Comparison of ENCODE assay signal across 16 cellular contexts in the genomic region with DNA sequence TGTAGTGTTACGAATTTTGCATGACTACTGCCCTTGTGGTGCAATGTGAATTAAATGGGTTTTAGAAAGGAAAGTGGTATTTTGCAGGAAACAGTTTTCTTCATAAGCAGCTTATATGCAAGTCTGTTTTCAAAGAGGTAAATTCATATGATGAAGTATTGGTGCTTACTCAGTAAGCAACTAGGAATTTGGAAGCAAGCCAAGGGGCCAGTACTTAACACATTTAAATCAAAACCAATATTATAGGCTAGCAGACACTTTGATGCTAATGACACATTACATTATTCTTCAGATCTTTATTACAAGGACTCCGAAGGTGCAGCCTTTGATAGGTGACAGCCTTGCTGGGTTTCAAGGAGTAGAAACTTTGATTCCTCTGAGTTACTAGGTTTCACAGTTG. TPM values are rescaled to one million over a fixed set of nuclear protein-coding genes. Genes with fewer than 3 reads are reported as not detected.
DNase-seq lines count a peak whose midpoint lies in the region; ATAC-seq and TF ChIP-seq lines count a peak whose summit lies in the region.
"Had no signal": no experiment of that assay in that cellular context is flagged by ENCODE, and none has a peak within 500 bp of the region (broad histone marks: within the 10 kb centered on the region; RNA-seq: fewer than 3 reads in every experiment).

No MANE protein-coding gene starts in this region.

- no peaks in the 10 kb centered on the region for H3K9me3 ChIP-seq in SJCRH30 (replicated peaks)
- H3K9me3 ChIP-seq in CD4-positive, alpha-beta T cell (ENCODE audit: control insufficient read depth, low read length): no peaks in the 10 kb centered on the region
- H3K9me3 ChIP-seq: BE2C had no signal

- H3F3A ChIP-seq in GM23338 (replicated peaks; ENCODE audit: low read depth): no peaks in the 10 kb centered on the region

- H3K4me1 Mint-ChIP-seq in GM23338: peaks cover 23% of the 10 kb centered on the region
- no peaks in the 10 kb centered on the region for H3K4me1 Mint-ChIP-seq in CD4-positive, alpha-beta T cell (ENCODE audit: low read depth)
- H3K4me1 Mint-ChIP-seq: activated naive CD8-positive, alpha-beta T cell treated with anti-CD3 and anti-CD28 coated beads, Interleukin-2, amount 50 U/mL, for 24 hours; naive thymus-derived CD4-positive, alpha-beta T cell had no signal

- H3K36me3 Mint-ChIP-seq in GM23338 (ENCODE audit: low read depth): no peaks in the 10 kb centered on the region
- H3K36me3 Mint-ChIP-seq in CD4-positive, alpha-beta T cell (ENCODE audit: low read depth): no peaks in the 10 kb centered on the region
- H3K36me3 Mint-ChIP-seq: naive thymus-derived CD4-positive, alpha-beta T cell had no signal

- H3K36me3 ChIP-seq in GM23338 (ENCODE audit: insufficient read depth) (no peaks in the 10 kb centered on the region), SJCRH30 (no peaks in the 10 kb centered on the region)
- H3K36me3 ChIP-seq: BE2C had no signal

- peaks cover 1% of the 10 kb centered on the region for H3K27me3 Mint-ChIP-seq in GM23338 (ENCODE audit: insufficient read depth, low read depth, poor library complexity)
- H3K27me3 Mint-ChIP-seq in CD4-positive, alpha-beta T cell: no peaks in the 10 kb centered on the region
- H3K27me3 Mint-ChIP-seq: activated naive CD8-positive, alpha-beta T cell treated with anti-CD3 and anti-CD28 coated beads, Interleukin-2, amount 50 U/mL, for 24 hours; naive thymus-derived CD4-positive, alpha-beta T cell had no signal

- H3K27ac ChIP-seq in GM23338 (ENCODE audit: low read depth) (no peak overlapping the region), SJCRH30 (no peak overlapping the region)
- H3K27ac ChIP-seq in CD4-positive, alpha-beta T cell (ENCODE audit: low read depth, low read length): no peak overlapping the region

- H3K4me3 ChIP-seq in GM23338 (no peak overlapping the region), SJCRH30 (no peak overlapping the region)

- H3K4me2 ChIP-seq in GM23338: no peak overlapping the region

- H3K79me2 ChIP-seq in GM23338 (replicated peaks; ENCODE audit: insufficient read depth): no peaks in the 10 kb centered on the region

- 0 out of 2 replicates have a peak, but pooled peaks cover 5% of the 10 kb centered on the region for H3K4me1 ChIP-seq in GM23338 (ENCODE audit: insufficient read depth)
- H3K4me1 ChIP-seq in SJCRH30: no peaks in the 10 kb centered on the region
- H3K4me1 ChIP-seq: BE2C had no signal

- no peak overlapping the region for H3K27ac Mint-ChIP-seq in GM23338
- H3K27ac Mint-ChIP-seq in CD4-positive, alpha-beta T cell: no peak overlapping the region
- H3K27ac Mint-ChIP-seq: activated naive CD8-positive, alpha-beta T cell treated with anti-CD3 and anti-CD28 coated beads, Interleukin-2, amount 50 U/mL, for 24 hours; naive thymus-derived CD4-positive, alpha-beta T cell had no signal

- H4K20me1 ChIP-seq in GM23338 (replicated peaks; ENCODE audit: insufficient read depth): no peaks in the 10 kb centered on the region

- intact Hi-C loops in CD4-positive, alpha-beta T cell (cut with DNase I, micrococcal nuclease): no loop called here

- POLR2A ChIA-PET in CD4-positive, alpha-beta T cell (lab: Charles Lee): no interaction called here

- DNase-seq in Daoy (ENCODE audit: low read depth) (peak; percentile 5), NCI-H1436 (lab: John Stamatoyannopoulos, UW) (peak; percentile 59), SW480 (ENCODE audit: low spot score) (peak; percentile 16), kidney glomerular epithelial cell (lab: John Stamatoyannopoulos, UW) (peak; percentile 33), GM23338 (ENCODE audit: low spot score) (no peak), SJCRH30 (no peak)
- no peak for DNase-seq in CD4-positive, alpha-beta T cell
- DNase-seq: activated CD4-positive, CD25-positive, alpha-beta regulatory T cell treated with anti-CD3 and anti-CD28 coated beads, Interleukin-2, amount 50 U/mL, for 72 hours; activated naive CD8-positive, alpha-beta T cell treated with anti-CD3 and anti-CD28 coated beads, Interleukin-2, amount 50 U/mL, for 24 hours; BE2C; naive thymus-derived CD4-positive, alpha-beta T cell; T-helper 1 cell had no signal

- no peaks in the 10 kb centered on the region for H3K9me2 ChIP-seq in GM23338 (ENCODE audit: insufficient read depth)

- ATAC-seq in GM21390 (IDR thresholded peaks at IDR 0.05; ENCODE audit: unreplicated experiment) (no peak), GM23338 (no peak)
- ATAC-seq in CD4-positive, alpha-beta T cell (ENCODE audit: poor library complexity): no peak
- ATAC-seq: activated naive CD8-positive, alpha-beta T cell treated with anti-CD3 and anti-CD28 coated beads, Interleukin-2, amount 50 U/mL, for 24 hours; left lobe of liver; naive thymus-derived CD4-positive, alpha-beta T cell had no signal

- CTCF ChIA-PET in CD4-positive, alpha-beta T cell (lab: Charles Lee): no interaction called here

- H3K27me3 ChIP-seq in GM23338 (ENCODE audit: insufficient read depth) (no peaks in the 10 kb centered on the region), SJCRH30 (no peaks in the 10 kb centered on the region)
- H3K27me3 ChIP-seq in CD4-positive, alpha-beta T cell (ENCODE audit: control insufficient read depth, insufficient read depth, low read length): no peaks in the 10 kb centered on the region
- H3K27me3 ChIP-seq: BE2C had no signal

- H3K4me3 Mint-ChIP-seq in GM23338: no peak overlapping the region
- no peak overlapping the region for H3K4me3 Mint-ChIP-seq in CD4-positive, alpha-beta T cell
- H3K4me3 Mint-ChIP-seq: activated naive CD8-positive, alpha-beta T cell treated with anti-CD3 and anti-CD28 coated beads, Interleukin-2, amount 50 U/mL, for 24 hours; naive thymus-derived CD4-positive, alpha-beta T cell had no signal

- H3K9me3 Mint-ChIP-seq in GM23338: no peaks in the 10 kb centered on the region
- peaks cover 2% of the 10 kb centered on the region for H3K9me3 Mint-ChIP-seq in CD4-positive, alpha-beta T cell
- H3K9me3 Mint-ChIP-seq: activated naive CD8-positive, alpha-beta T cell treated with anti-CD3 and anti-CD28 coated beads, Interleukin-2, amount 50 U/mL, for 24 hours had no signal

- no peak for TF ChIP-seq CTCF in GM23338 (conservative IDR thresholded peaks at IDR 0.05; ENCODE audit: low read depth in 2 of 2)
- no peak for TF ChIP-seq CTCF in CD4-positive, alpha-beta T cell (IDR thresholded peaks at IDR 0.05)

- no peak overlapping the region for H2AFZ ChIP-seq in GM23338

TF ChIP-seq in GM23338, 12 proteins besides CTCF, POLR2A, EP300 and RAD21 (continues in another document):
- no peak for TF ChIP-seq CREB1 (CRISPR knock-in tag; IDR thresholded peaks at IDR 0.05; ENCODE audit: low read depth)
- TF ChIP-seq POLR2AphosphoS5 (IDR thresholded peaks at IDR 0.05; ENCODE audit: low read depth): no peak
- no peak for TF ChIP-seq EZH2 (IDR thresholded peaks at IDR 0.05; ENCODE audit: low read depth, unreplicated experiment)
- no peak for TF ChIP-seq ZNF331 (CRISPR knock-in tag; IDR thresholded peaks at IDR 0.05; ENCODE audit: low read depth)
- TF ChIP-seq, protein P1, sequence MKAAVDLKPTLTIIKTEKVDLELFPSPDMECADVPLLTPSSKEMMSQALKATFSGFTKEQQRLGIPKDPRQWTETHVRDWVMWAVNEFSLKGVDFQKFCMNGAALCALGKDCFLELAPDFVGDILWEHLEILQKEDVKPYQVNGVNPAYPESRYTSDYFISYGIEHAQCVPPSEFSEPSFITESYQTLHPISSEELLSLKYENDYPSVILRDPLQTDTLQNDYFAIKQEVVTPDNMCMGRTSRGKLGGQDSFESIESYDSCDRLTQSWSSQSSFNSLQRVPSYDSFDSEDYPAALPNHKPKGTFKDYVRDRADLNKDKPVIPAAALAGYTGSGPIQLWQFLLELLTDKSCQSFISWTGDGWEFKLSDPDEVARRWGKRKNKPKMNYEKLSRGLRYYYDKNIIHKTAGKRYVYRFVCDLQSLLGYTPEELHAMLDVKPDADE (IDR thresholded peaks at IDR 0.05): no peak
- TF ChIP-seq, protein P2, sequence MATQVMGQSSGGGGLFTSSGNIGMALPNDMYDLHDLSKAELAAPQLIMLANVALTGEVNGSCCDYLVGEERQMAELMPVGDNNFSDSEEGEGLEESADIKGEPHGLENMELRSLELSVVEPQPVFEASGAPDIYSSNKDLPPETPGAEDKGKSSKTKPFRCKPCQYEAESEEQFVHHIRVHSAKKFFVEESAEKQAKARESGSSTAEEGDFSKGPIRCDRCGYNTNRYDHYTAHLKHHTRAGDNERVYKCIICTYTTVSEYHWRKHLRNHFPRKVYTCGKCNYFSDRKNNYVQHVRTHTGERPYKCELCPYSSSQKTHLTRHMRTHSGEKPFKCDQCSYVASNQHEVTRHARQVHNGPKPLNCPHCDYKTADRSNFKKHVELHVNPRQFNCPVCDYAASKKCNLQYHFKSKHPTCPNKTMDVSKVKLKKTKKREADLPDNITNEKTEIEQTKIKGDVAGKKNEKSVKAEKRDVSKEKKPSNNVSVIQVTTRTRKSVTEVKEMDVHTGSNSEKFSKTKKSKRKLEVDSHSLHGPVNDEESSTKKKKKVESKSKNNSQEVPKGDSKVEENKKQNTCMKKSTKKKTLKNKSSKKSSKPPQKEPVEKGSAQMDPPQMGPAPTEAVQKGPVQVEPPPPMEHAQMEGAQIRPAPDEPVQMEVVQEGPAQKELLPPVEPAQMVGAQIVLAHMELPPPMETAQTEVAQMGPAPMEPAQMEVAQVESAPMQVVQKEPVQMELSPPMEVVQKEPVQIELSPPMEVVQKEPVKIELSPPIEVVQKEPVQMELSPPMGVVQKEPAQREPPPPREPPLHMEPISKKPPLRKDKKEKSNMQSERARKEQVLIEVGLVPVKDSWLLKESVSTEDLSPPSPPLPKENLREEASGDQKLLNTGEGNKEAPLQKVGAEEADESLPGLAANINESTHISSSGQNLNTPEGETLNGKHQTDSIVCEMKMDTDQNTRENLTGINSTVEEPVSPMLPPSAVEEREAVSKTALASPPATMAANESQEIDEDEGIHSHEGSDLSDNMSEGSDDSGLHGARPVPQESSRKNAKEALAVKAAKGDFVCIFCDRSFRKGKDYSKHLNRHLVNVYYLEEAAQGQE (IDR thresholded peaks at IDR 0.05; ENCODE audit: unreplicated experiment): no peak

RNA-seq across cellular contexts. Expression of a gene that starts 23.1 kb away (rescaled TPM):
- total RNA-seq in Daoy (2014; rRNA removed; shearing (Covaris generic)): 0.29 TPM in 1 of 2 replicates, not detected in the other
- total RNA-seq in GM23338 (2014; rRNA removed; shearing (Covaris generic)): 4.3 and 4.7 TPM in 2 replicates
- 4.1 and 4.5 TPM in 2 replicates for polyA plus RNA-seq in GM23338 (2016; fragmentation: Nextera tagmentation; extraction: Ambion mirVana)
- 0.03 and 0.14 TPM in 2 replicates for total RNA-seq in SJCRH30 (2014; rRNA removed; shearing (Covaris generic))
- not detected for total RNA-seq in CD4-positive, alpha-beta T cell
- total RNA-seq: epithelial cell of proximal tubule; left lobe of liver; naive thymus-derived CD4-positive, alpha-beta T cell; RPMI7951 had no signal
- polyA plus RNA-seq: naive thymus-derived CD4-positive, alpha-beta T cell had no signal

Comparison
In these comparisons a context has a peak if more than half of its experiments do, and no peak if none do; other contexts are left out.
1. DNase-seq: peak in Daoy (single experiment), NCI-H1436 (single experiment), SW480 (single experiment) and kidney glomerular epithelial cell (single experiment); none in GM23338 (single experiment), SJCRH30 (0 of 2) and CD4-positive, alpha-beta T cell (0 of 10).